1 cellular context compared by ENCODE assay signal in the genomic region with DNA sequence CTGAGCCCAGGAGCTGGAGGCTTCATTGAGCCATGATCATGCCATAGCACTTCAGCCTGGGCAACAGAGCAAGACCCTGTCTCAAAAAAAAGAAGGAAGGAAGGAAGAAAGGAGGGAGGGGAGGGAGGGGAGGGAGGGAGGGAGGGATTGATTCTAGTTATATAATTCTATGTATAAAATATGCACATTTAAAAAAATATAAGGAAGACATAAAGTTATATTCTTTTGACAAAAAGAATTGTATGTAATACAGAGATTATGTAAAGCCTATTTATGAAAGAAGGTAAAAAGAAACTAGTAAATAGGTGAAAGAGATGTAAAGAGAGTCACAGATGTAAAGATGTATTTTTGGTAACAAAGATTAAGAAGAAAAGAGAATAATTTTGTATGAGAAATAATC.
TF ChIP-seq lines count a peak whose summit lies in the region.

No MANE protein-coding gene starts in this region.

TF ChIP-seq in WTC11, 78 proteins besides CTCF, POLR2A, EP300 and RAD21 (continued from another document):
- TF ChIP-seq ZNF121 (CRISPR knock-in tag; IDR thresholded peaks at IDR 0.05): 0 out of 2 replicates have a peak, but pooled peaks have one; percentile 2
